Comparison of ENCODE assay signal across 8 cellular contexts in genomic region chr2:217268978-217269377, GRCh38.
"Had no signal": no experiment of that assay in that cellular context is flagged by ENCODE, and none has a peak within 500 bp of the region (broad histone marks: within the 10 kb centered on the region; RNA-seq: fewer than 3 reads in every experiment).

No MANE protein-coding gene starts in this region.

- ATAC-seq: HCT116 had no signal

- H3K27ac ChIP-seq: HL-60 had no signal

- H3K4me3 Mint-ChIP-seq: GM23338, HFFc6, IgD-negative memory B cell had no signal

- H3K27ac Mint-ChIP-seq: GM23338, HFFc6, IgD-negative memory B cell had no signal

- H3K4me2 ChIP-seq: GM23338 had no signal

- DNase-seq: H7, HFFc6, KBM-7 had no signal

- H2AFZ ChIP-seq: GM23338 had no signal

- H3K4me3 ChIP-seq: GM23338, HAP-1 had no signal

- H3K36me3 ChIP-seq: HAP-1 had no signal

- H3K4me1 Mint-ChIP-seq: IgD-negative memory B cell had no signal
